Comparison of ENCODE assay signal across 8 cellular contexts in the genomic region with DNA sequence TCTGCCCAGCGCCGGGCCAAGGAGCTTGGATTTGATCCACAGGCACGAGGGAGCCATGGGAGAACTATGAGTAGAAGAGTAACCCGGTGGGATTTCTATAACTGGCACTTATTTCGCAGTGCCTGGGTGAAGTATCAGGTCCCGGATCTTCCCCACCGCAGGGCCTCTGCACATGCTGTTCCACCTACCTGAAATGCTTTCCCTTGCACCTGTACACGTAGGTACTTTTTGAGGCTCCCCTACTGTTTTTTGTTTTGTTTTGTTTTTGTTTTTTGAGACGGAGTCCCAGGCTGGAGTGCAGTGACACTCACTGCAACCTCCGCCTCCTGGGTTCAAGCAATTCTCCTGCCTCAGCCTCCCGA. TPM values are rescaled to one million over a fixed set of nuclear protein-coding genes. Genes with fewer than 3 reads are reported as not detected.
DNase-seq lines count a peak whose midpoint lies in the region; FAIRE-seq and TF ChIP-seq lines count a peak whose summit lies in the region.

No MANE protein-coding gene starts in this region.

- POLR2A ChIA-PET in OCI-LY7 (lab: Charles Lee), result no interaction called here
- POLR2A ChIA-PET in H1 (lab: Charles Lee; ENCODE audit: partially characterized antibody), result interaction anchor here (0.6 to 3.7 kb wide), 12 partner anchors 10 to 170 kb away, joined by 3 to 11 read pairs (median 4); a partner anchor contains a TSS

- H4K20me1 ChIP-seq in OCI-LY7 (ENCODE audit: insufficient read depth, low read length), result no peaks in the 10 kb centered on the region
- peaks cover 0 to 2% of the 10 kb centered on the region in 2 experiments for H4K20me1 ChIP-seq in H1 (replicated peaks in 1 of 2; ENCODE audit: control insufficient read depth in 1 of 2, insufficient read depth in 2 of 2, low read length in 2 of 2)

- DNase-seq in Calu3, result no peak
- no peak for DNase-seq in OCI-LY7 (ENCODE audit: low spot score)
- DNase-seq in H1 (ENCODE audit: low read depth in 1 of 2, low spot score in 2 of 2), result no peak
- no peak for DNase-seq in DMS 273 (lab: John Stamatoyannopoulos, UW; ENCODE audit: unreplicated experiment)
- no peak for DNase-seq in epidermal melanocyte (ENCODE audit: insufficient read length, low spot score)
- DNase-seq in DMS79 treated with DMSO at 0.1 percent for 48 hours (lab: John Stamatoyannopoulos, UW), result no peak
- DNase-seq in NCI-H345 (lab: John Stamatoyannopoulos, UW), result no peak

- H3K27me3 ChIP-seq in H1 (replicated peaks in 1 of 4; ENCODE audit: control insufficient read depth in 3 of 4, extremely low read depth in 1 of 4, insufficient read depth in 3 of 4, low read length in 3 of 4) (peaks cover 0 to 9% (median 7%) of the 10 kb centered on the region in 4 experiments; a peak in 3 of 7 replicates), rectal smooth muscle tissue (ENCODE audit: control insufficient read depth, insufficient read depth, low read length) (peaks cover 7% of the 10 kb centered on the region)

- peak overlapping the region; percentile 40 for H3K4me3 Mint-ChIP-seq in Calu3 (ENCODE audit: low read depth, unreplicated experiment)

- no peaks in the 10 kb centered on the region for H3K9me3 Mint-ChIP-seq in Calu3 (ENCODE audit: low read depth, unreplicated experiment)

- no peak overlapping the region for H3K27ac ChIP-seq in OCI-LY7 (ENCODE audit: low read depth, low read length, poor library complexity, severe bottlenecking)
- H3K27ac ChIP-seq in H1 (ENCODE audit: low read depth, low read length), result no peak overlapping the region
- no peak overlapping the region for H3K27ac ChIP-seq in rectal smooth muscle tissue (ENCODE audit: low read depth, low read length)

- no peak overlapping the region for H3K27ac Mint-ChIP-seq in Calu3 (ENCODE audit: unreplicated experiment)

- FAIRE-seq in H1 (lab: Jason Lieb, UNC), result no peak

- no peak for TF ChIP-seq POLR2A in H1 (IDR thresholded peaks at IDR 0.05; ENCODE audit: control extremely low read depth in 1 of 2, low read depth in 2 of 2, low read length in 2 of 2)

- BruUV-seq in Calu3 (replicated peaks; lab: Mats Ljungman, UMichigan) (no TSS peak), OCI-LY7 (replicated peaks; lab: Mats Ljungman, UMichigan) (no TSS peak)

- H2AK5ac ChIP-seq in H1 (ENCODE audit: low read depth, low read length), result no peak overlapping the region

- H2BK15ac ChIP-seq in H1 (ENCODE audit: low read length), result no peak overlapping the region

- no peak overlapping the region for H4K5ac ChIP-seq in H1 (ENCODE audit: insufficient read length, low read depth, low read length)

- H3K36me3 Mint-ChIP-seq in Calu3 (ENCODE audit: insufficient read depth, unreplicated experiment), result peaks cover 5% of the 10 kb centered on the region

- no peak for TF ChIP-seq RAD21 in H1 (IDR thresholded peaks at IDR 0.05 in 1 of 2, conservative IDR thresholded peaks at IDR 0.05 in 1 of 2; ENCODE audit: low read depth in 2 of 2, low read length in 2 of 2)

- H3K56ac ChIP-seq in H1 (replicated peaks; ENCODE audit: insufficient read length, low read depth, low read length), result no peak overlapping the region

- H3K9ac ChIP-seq in H1 (replicated peaks in 1 of 4; ENCODE audit: extremely low read depth in 1 of 4, low read depth in 3 of 4, low read length in 3 of 4), result no peak overlapping the region
- no peak overlapping the region for H3K9ac ChIP-seq in rectal smooth muscle tissue (ENCODE audit: low read length)

- peaks cover 5% of the 10 kb centered on the region; the same call in 1 of the 2 replicates for H3K23me2 ChIP-seq in H1 (ENCODE audit: low read depth, low read length)

- H2BK5ac ChIP-seq in H1 (ENCODE audit: low read depth, low read length), result no peak overlapping the region

- intact Hi-C loops in Calu3 (cut with micrococcal nuclease; ENCODE audit: unreplicated experiment) (no loop called here), OCI-LY7 (cut with micrococcal nuclease; ENCODE audit: unreplicated experiment) (no loop called here)

- H3K9me2 ChIP-seq in OCI-LY7 (ENCODE audit: insufficient read depth, low read length), result no peaks in the 10 kb centered on the region

- TF ChIP-seq CTCF in Calu3 (IDR thresholded peaks at IDR 0.05; ENCODE audit: unreplicated experiment) (no peak), OCI-LY7 (conservative IDR thresholded peaks at IDR 0.05; ENCODE audit: low read length) (no peak), H1 (IDR thresholded peaks at IDR 0.05; ENCODE audit: control extremely low read depth in 1 of 3, insufficient read depth in 1 of 3, low read depth in 1 of 3, low read length in 3 of 3) (no peak)

- WGBS in H1 (ENCODE audit: extremely low coverage in 1 of 2, insufficient coverage in 1 of 2, insufficient read length in 1 of 2, insufficient replicate concordance in 2 of 2, low coverage in 1 of 2, low lambda C conversion rate in 2 of 2, missing lambda C conversion rate in 1 of 2), 2 experiments, result 52% methylated on average over 11 of the region's 11 CpGs; no CpG with 5 or more reads in 1 of the 2 experiments

- H3K36me3 ChIP-seq in OCI-LY7 (ENCODE audit: insufficient read depth, low read length) (no peaks in the 10 kb centered on the region), H1 (ENCODE audit: control insufficient read depth in 2 of 4, insufficient read depth in 4 of 4, low read length in 3 of 4) (no peaks in the 10 kb centered on the region), rectal smooth muscle tissue (ENCODE audit: control insufficient read depth, insufficient read depth, low read length) (no peaks in the 10 kb centered on the region)

- H3K4ac ChIP-seq in H1 (replicated peaks; ENCODE audit: insufficient read length, low read depth, low read length), result no peak overlapping the region

- TF ChIP-seq EP300 in H1 (IDR thresholded peaks at IDR 0.05; ENCODE audit: borderline replicate concordance in 1 of 2, low read depth in 2 of 2, low read length in 2 of 2), result no peak

- no peak overlapping the region for H2AFZ ChIP-seq in OCI-LY7 (ENCODE audit: low read length)
- no peak overlapping the region for H2AFZ ChIP-seq in H1 (ENCODE audit: low read length)

- H3K4me1 ChIP-seq in OCI-LY7 (ENCODE audit: insufficient read depth, low read length, poor library complexity, severe bottlenecking), result peaks cover 5% of the 10 kb centered on the region
- peaks cover 0 to 10% (median 3%) of the 10 kb centered on the region in 4 experiments; a peak in 4 of 7 replicates for H3K4me1 ChIP-seq in H1 (replicated peaks in 1 of 4; ENCODE audit: control insufficient read depth in 3 of 4, insufficient read depth in 4 of 4, low read length in 3 of 4)
- H3K4me1 ChIP-seq in rectal smooth muscle tissue (ENCODE audit: control insufficient read depth, insufficient read depth, low read length), result no peaks in the 10 kb centered on the region

- H3K79me1 ChIP-seq in H1 (ENCODE audit: low read depth, low read length), result no peaks in the 10 kb centered on the region

- peak overlapping the region; percentile 42 for H3K4me3 ChIP-seq in OCI-LY7 (ENCODE audit: low read depth, low read length, poor library complexity, severe bottlenecking)
- peak overlapping the region in 1 of 4 experiments; percentile 71; a peak in 4 of 8 replicates for H3K4me3 ChIP-seq in H1 (ENCODE audit: extremely low read depth in 1 of 4, insufficient read depth in 2 of 4, low read depth in 3 of 4, low read length in 4 of 4)
- peak overlapping the region; percentile 61 for H3K4me3 ChIP-seq in rectal smooth muscle tissue (ENCODE audit: low read length)

- H3K79me2 ChIP-seq in OCI-LY7 (ENCODE audit: insufficient read depth, low read depth, low read length) (no peaks in the 10 kb centered on the region), H1 (ENCODE audit: control insufficient read depth in 1 of 2, insufficient read depth in 2 of 2, low read length in 2 of 2) (no peaks in the 10 kb centered on the region)

- peak overlapping the region; percentile 61 for H3K4me2 ChIP-seq in OCI-LY7 (ENCODE audit: low read length)
- H3K4me2 ChIP-seq in H1 (ENCODE audit: insufficient read depth in 1 of 2, low read depth in 2 of 2, low read length in 2 of 2), result peak overlapping the region in 1 of 2 experiments; percentile 47; a peak in 1 of 4 replicates

- H3K14ac ChIP-seq in H1 (ENCODE audit: insufficient read length), result no peak overlapping the region

- H4K91ac ChIP-seq in H1 (replicated peaks; ENCODE audit: insufficient read length, low read length), result no peak overlapping the region

- H3K18ac ChIP-seq in H1 (ENCODE audit: extremely low read depth, low read length), result no peak overlapping the region; the same call in 1 of the 2 replicates

- H2BK120ac ChIP-seq in H1 (replicated peaks; ENCODE audit: low read depth, low read length), result no peak overlapping the region

- H3K27me3 Mint-ChIP-seq in Calu3 (ENCODE audit: unreplicated experiment), result peaks cover 18% of the 10 kb centered on the region

- H3K23ac ChIP-seq in H1 (ENCODE audit: insufficient read length), result no peak overlapping the region

- H2BK20ac ChIP-seq in H1 (ENCODE audit: low read length), result no peak overlapping the region

- no peaks in the 10 kb centered on the region for H3K9me3 ChIP-seq in OCI-LY7 (ENCODE audit: low read length)
- no peaks in the 10 kb centered on the region for H3K9me3 ChIP-seq in H1 (ENCODE audit: insufficient read depth in 2 of 2, low read depth in 1 of 2, low read length in 1 of 2)

- no peak overlapping the region for H2BK12ac ChIP-seq in H1 (ENCODE audit: low read depth, low read length)

- no peaks in the 10 kb centered on the region for H3K4me1 Mint-ChIP-seq in Calu3 (ENCODE audit: low read depth, unreplicated experiment)

- no peak overlapping the region for H4K8ac ChIP-seq in H1 (ENCODE audit: extremely low read depth, insufficient read depth, low read length)

- CTCF ChIA-PET in Calu3 (lab: Charles Lee), result no interaction called here
- CTCF ChIA-PET in OCI-LY7 (lab: Charles Lee; ENCODE audit: unreplicated experiment), result no interaction called here
- CTCF ChIA-PET in H1 (lab: Charles Lee; ENCODE audit: partially characterized antibody), result interaction anchor here (0.7 to 8.2 kb wide), 6 partner anchors 12 to 175 kb away, joined by 3 to 68 read pairs (median 4); no protein-coding TSS in a partner anchor

RNA-seq across cellular contexts. Expression of a gene that starts 0.4 kb away (rescaled TPM):
- 0.17 TPM in 1 of 2 replicates, not detected in the other for total RNA-seq in Calu3 (2022)
- 0.22 TPM in 1 of 2 replicates, not detected in the other for total RNA-seq in OCI-LY7 (2014; rRNA removed; shearing (Covaris generic))
- total RNA-seq in OCI-LY7 (2022), result 0.11 and 0.57 TPM in 2 replicates
- total RNA-seq in H1 (2021; fragmentation: NEBNext Ultra II Directional; extraction: Animal tissue kit (Norgen Biotek cat#: 25700)), result 2.3 and 2.5 TPM in 2 replicates
- polyA plus RNA-seq in H1 (2011; rRNA removed), result 4.2 and 5.7 TPM in 2 replicates
- polyA plus RNA-seq in H1 (2011; cell fraction: cytosol; rRNA removed), result 5.0 TPM
- 12.0 TPM for polyA plus RNA-seq in H1 (2011; cell fraction: nucleus; rRNA removed)
- polyA plus RNA-seq in H1 (2012, experiment 1 of 2), result 0.87 to 3.6 TPM (median 2.5 TPM) in 4 replicates
- 2.3 TPM for polyA plus RNA-seq in H1 (2012, experiment 2 of 2)
- 2.8 TPM for polyA plus RNA-seq in H1 (2013, experiment 1 of 2)
- 2.4 TPM for polyA plus RNA-seq in H1 (2013, experiment 2 of 2)
- 1.3 and 1.8 TPM in 2 replicates for polyA minus RNA-seq in H1 (2011; rRNA and poly(A)+ RNA removed)
- polyA minus RNA-seq in H1 (2011; cell fraction: cytosol; rRNA and poly(A)+ RNA removed), result 1.8 TPM
- polyA minus RNA-seq in H1 (2011; cell fraction: nucleus; rRNA and poly(A)+ RNA removed), result 5.1 TPM

RNA-seq across cellular contexts. Expression of a gene that starts 20.5 kb away (rescaled TPM):
- total RNA-seq in Calu3 (2022), result 0.97 and 1.6 TPM in 2 replicates
- total RNA-seq in OCI-LY7 (2014; rRNA removed; shearing (Covaris generic)), result not detected in 2 replicates
- not detected in 2 replicates for total RNA-seq in OCI-LY7 (2022)
- total RNA-seq in H1 (2021; fragmentation: NEBNext Ultra II Directional; extraction: Animal tissue kit (Norgen Biotek cat#: 25700)), result 1.8 and 2.3 TPM in 2 replicates
- 5.1 and 6.5 TPM in 2 replicates for polyA plus RNA-seq in H1 (2011; rRNA removed)
- 3.7 TPM for polyA plus RNA-seq in H1 (2011; cell fraction: cytosol; rRNA removed)
- polyA plus RNA-seq in H1 (2011; cell fraction: nucleus; rRNA removed), result 6.2 TPM
- 2.0 to 4.6 TPM (median 3.8 TPM) in 4 replicates for polyA plus RNA-seq in H1 (2012, experiment 1 of 2)
- polyA plus RNA-seq in H1 (2012, experiment 2 of 2), result 3.5 TPM
- polyA plus RNA-seq in H1 (2013, experiment 1 of 2), result 2.8 TPM
- 2.3 TPM for polyA plus RNA-seq in H1 (2013, experiment 2 of 2)
- polyA minus RNA-seq in H1 (2011; rRNA and poly(A)+ RNA removed), result 0.69 and 1.4 TPM in 2 replicates
- polyA minus RNA-seq in H1 (2011; cell fraction: cytosol; rRNA and poly(A)+ RNA removed), result 1.5 TPM
- 6.7 TPM for polyA minus RNA-seq in H1 (2011; cell fraction: nucleus; rRNA and poly(A)+ RNA removed)

RNA-seq across cellular contexts. Expression of a gene that starts 22.2 kb away (rescaled TPM):
- total RNA-seq in Calu3 (2022) (565 and 595 TPM in 2 replicates), OCI-LY7 (2022) (2,187 and 2,253 TPM in 2 replicates)
- total RNA-seq in OCI-LY7 (2014; rRNA removed; shearing (Covaris generic)), result 1,636 and 2,574 TPM in 2 replicates
- 1,699 and 1,856 TPM in 2 replicates for total RNA-seq in H1 (2021; fragmentation: NEBNext Ultra II Directional; extraction: Animal tissue kit (Norgen Biotek cat#: 25700))
- 1,241 and 1,463 TPM in 2 replicates for polyA plus RNA-seq in H1 (2011; rRNA removed)
- polyA plus RNA-seq in H1 (2011; cell fraction: cytosol; rRNA removed), result 911 TPM
- polyA plus RNA-seq in H1 (2011; cell fraction: nucleus; rRNA removed), result 1,496 TPM
- 1,932 to 3,464 TPM (median 2,952 TPM) in 4 replicates for polyA plus RNA-seq in H1 (2012, experiment 1 of 2)
- polyA plus RNA-seq in H1 (2012, experiment 2 of 2), result 2,064 TPM
- 2,031 TPM for polyA plus RNA-seq in H1 (2013, experiment 1 of 2)
- 2,005 TPM for polyA plus RNA-seq in H1 (2013, experiment 2 of 2)
- 138 and 228 TPM in 2 replicates for polyA minus RNA-seq in H1 (2011; rRNA and poly(A)+ RNA removed)
- 374 TPM for polyA minus RNA-seq in H1 (2011; cell fraction: cytosol; rRNA and poly(A)+ RNA removed)
- polyA minus RNA-seq in H1 (2011; cell fraction: nucleus; rRNA and poly(A)+ RNA removed), result 152 TPM

RNA-seq across cellular contexts. Expression of a gene that starts 22.3 kb away (rescaled TPM):
- total RNA-seq in Calu3 (2022), result 38.2 and 44.5 TPM in 2 replicates
- 59.2 and 93.0 TPM in 2 replicates for total RNA-seq in OCI-LY7 (2014; rRNA removed; shearing (Covaris generic))
- total RNA-seq in OCI-LY7 (2022), result 103 and 106 TPM in 2 replicates
- total RNA-seq in H1 (2021; fragmentation: NEBNext Ultra II Directional; extraction: Animal tissue kit (Norgen Biotek cat#: 25700)), result 51.6 and 54.4 TPM in 2 replicates
- polyA plus RNA-seq in H1 (2011; rRNA removed), result 285 and 286 TPM in 2 replicates
- 150 TPM for polyA plus RNA-seq in H1 (2011; cell fraction: cytosol; rRNA removed)
- 125 TPM for polyA plus RNA-seq in H1 (2011; cell fraction: nucleus; rRNA removed)
- 45.6 to 157 TPM (median 126 TPM) in 4 replicates for polyA plus RNA-seq in H1 (2012, experiment 1 of 2)
- 286 TPM for polyA plus RNA-seq in H1 (2012, experiment 2 of 2)
- polyA plus RNA-seq in H1 (2013, experiment 1 of 2), result 226 TPM
- 203 TPM for polyA plus RNA-seq in H1 (2013, experiment 2 of 2)
- 35.2 and 49.9 TPM in 2 replicates for polyA minus RNA-seq in H1 (2011; rRNA and poly(A)+ RNA removed)
- polyA minus RNA-seq in H1 (2011; cell fraction: cytosol; rRNA and poly(A)+ RNA removed), result 66.9 TPM
- 41.1 TPM for polyA minus RNA-seq in H1 (2011; cell fraction: nucleus; rRNA and poly(A)+ RNA removed)

RNA-seq across cellular contexts. Expression of a gene that starts 35.3 kb away (rescaled TPM):
- total RNA-seq in Calu3 (2022) (54.0 and 54.9 TPM in 2 replicates), OCI-LY7 (2022) (35.9 and 39.1 TPM in 2 replicates)
- total RNA-seq in OCI-LY7 (2014; rRNA removed; shearing (Covaris generic)), result 39.0 and 49.2 TPM in 2 replicates
- total RNA-seq in H1 (2021; fragmentation: NEBNext Ultra II Directional; extraction: Animal tissue kit (Norgen Biotek cat#: 25700)), result 80.4 and 82.6 TPM in 2 replicates
- polyA plus RNA-seq in H1 (2011; rRNA removed), result 157 and 228 TPM in 2 replicates
- 149 TPM for polyA plus RNA-seq in H1 (2011; cell fraction: cytosol; rRNA removed)
- 105 TPM for polyA plus RNA-seq in H1 (2011; cell fraction: nucleus; rRNA removed)
- 36.7 to 80.9 TPM (median 78.1 TPM) in 4 replicates for polyA plus RNA-seq in H1 (2012, experiment 1 of 2)
- 73.8 TPM for polyA plus RNA-seq in H1 (2012, experiment 2 of 2)
- 99.0 TPM for polyA plus RNA-seq in H1 (2013, experiment 1 of 2)
- polyA plus RNA-seq in H1 (2013, experiment 2 of 2), result 110 TPM
- polyA minus RNA-seq in H1 (2011; rRNA and poly(A)+ RNA removed), result 15.3 and 18.8 TPM in 2 replicates
- polyA minus RNA-seq in H1 (2011; cell fraction: cytosol; rRNA and poly(A)+ RNA removed), result 36.3 TPM
- 20.9 TPM for polyA minus RNA-seq in H1 (2011; cell fraction: nucleus; rRNA and poly(A)+ RNA removed)
